In genomic region chr3:16302082-16302631, GRCh38 we compare ENCODE assay signal across 17 cellular contexts. TPM values are rescaled to one million over a fixed set of nuclear protein-coding genes. Genes with fewer than 3 reads are reported as not detected.
DNase-seq lines count a peak whose midpoint lies in the region; ATAC-seq and TF ChIP-seq lines count a peak whose summit lies in the region.
"Had no signal": no experiment of that assay in that cellular context is flagged by ENCODE, and none has a peak within 500 bp of the region (broad histone marks: within the 10 kb centered on the region; RNA-seq: fewer than 3 reads in every experiment).

No MANE protein-coding gene starts in this region.

- H3K36me3 ChIP-seq in CD4-positive, CD25-positive, alpha-beta regulatory T cell (ENCODE audit: control insufficient read depth, insufficient read depth, low read length), result peaks cover 29% of the 10 kb centered on the region
- peaks cover 43% of the 10 kb centered on the region for H3K36me3 ChIP-seq in HUES6 (ENCODE audit: control insufficient read depth, insufficient read depth, low read length)
- H3K36me3 ChIP-seq: right atrium auricular region had no signal

- TF ChIP-seq CTCF in glutamatergic neuron (IDR thresholded peaks at IDR 0.05; ENCODE audit: partially characterized antibody, unreplicated experiment) (no peak), mesothelial cell of epicardium (IDR thresholded peaks at IDR 0.05; ENCODE audit: unreplicated experiment) (no peak)

- H3K4me1 Mint-ChIP-seq in CD4-positive, CD25-positive, alpha-beta regulatory T cell, result peaks cover 54 to 95% (median 83%) of the 10 kb centered on the region in 4 donors
- H3K4me1 Mint-ChIP-seq in activated naive CD8-positive, alpha-beta T cell treated with anti-CD3 and anti-CD28 coated beads, Interleukin-2, amount 10 ng/mL, durations not matched to agents 7 days and 5 days, result peaks cover 83% of the 10 kb centered on the region
- H3K4me1 Mint-ChIP-seq in glutamatergic neuron (ENCODE audit: low read depth, unreplicated experiment) (peaks cover 17% of the 10 kb centered on the region), mesothelial cell of epicardium (peaks cover 3% of the 10 kb centered on the region)

- no peaks in the 10 kb centered on the region for H3K27me3 Mint-ChIP-seq in CD4-positive, CD25-positive, alpha-beta regulatory T cell
- no peaks in the 10 kb centered on the region for H3K27me3 Mint-ChIP-seq in activated naive CD8-positive, alpha-beta T cell treated with anti-CD3 and anti-CD28 coated beads, Interleukin-2, amount 10 ng/mL, durations not matched to agents 7 days and 5 days
- H3K27me3 Mint-ChIP-seq in glutamatergic neuron (ENCODE audit: unreplicated experiment) (no peaks in the 10 kb centered on the region), mesothelial cell of epicardium (ENCODE audit: low read depth) (no peaks in the 10 kb centered on the region)

- peak overlapping the region; percentile 91 to 96 (median 94) for H3K4me3 Mint-ChIP-seq in CD4-positive, CD25-positive, alpha-beta regulatory T cell
- H3K4me3 Mint-ChIP-seq in activated naive CD8-positive, alpha-beta T cell treated with anti-CD3 and anti-CD28 coated beads, Interleukin-2, amount 10 ng/mL, durations not matched to agents 7 days and 5 days, result peak overlapping the region; percentile 92
- no peak overlapping the region for H3K4me3 Mint-ChIP-seq in glutamatergic neuron (ENCODE audit: unreplicated experiment)
- no peak overlapping the region for H3K4me3 Mint-ChIP-seq in mesothelial cell of epicardium

- no peak for DNase-seq in CD4-positive, CD25-positive, alpha-beta regulatory T cell
- DNase-seq in activated naive CD8-positive, alpha-beta T cell treated with anti-CD3 and anti-CD28 coated beads, Interleukin-2, amount 10 ng/mL, durations not matched to agents 7 days and 5 days, result no peak
- DNase-seq in glutamatergic neuron (no peak), Right ventricle myocardium inferior (ENCODE audit: missing footprints) (no peak), mesothelial cell of epicardium (ENCODE audit: low spot score in 2 of 2, unreplicated experiment in 2 of 2) (no peak)
- DNase-seq in stimulated activated CD4-positive, alpha-beta T cell treated with anti-CD3 and anti-CD28 coated beads, Interleukin-12 subunit alpha, Interleukin-12 subunit beta, amount 100 ng/mL, for 4 hours, result no peak
- DNase-seq: activated CD8-positive, alpha-beta memory T cell treated with anti-CD3 and anti-CD28 coated beads for 24 hours; dorsolateral prefrontal cortex; foreskin melanocyte; kidney; NCI-H2227 treated with DMSO at 0.1 percent for 48 hours; stimulated activated naive CD4-positive, alpha-beta T cell treated with Interleukin-2 at 50 U/mL for 16 hours had no signal

- H3K4me1 ChIP-seq in CD4-positive, CD25-positive, alpha-beta regulatory T cell (ENCODE audit: control insufficient read depth, insufficient read depth, low read length, poor library complexity, severe bottlenecking), result peaks cover 98% of the 10 kb centered on the region
- H3K4me1 ChIP-seq in HUES6 (ENCODE audit: control insufficient read depth, insufficient read depth, low read length), result peaks cover 37% of the 10 kb centered on the region
- H3K4me1 ChIP-seq in mononuclear cell (ENCODE audit: insufficient read depth, low read length), result peaks cover 56% of the 10 kb centered on the region

- POLR2A ChIA-PET in activated naive CD8-positive, alpha-beta T cell treated with anti-CD3 and anti-CD28 coated beads, Interleukin-2, amount 10 ng/mL, durations not matched to agents 7 days and 5 days (lab: Charles Lee), result interaction anchor here (0.8 to 6.4 kb wide), 7 partner anchors 9 to 210 kb away, joined by 3 to 71 read pairs (median 24); no protein-coding TSS in a partner anchor

- H3K27ac Mint-ChIP-seq in CD4-positive, CD25-positive, alpha-beta regulatory T cell, result peak overlapping the region; percentile 96 to 99 (median 96)
- H3K27ac Mint-ChIP-seq in activated naive CD8-positive, alpha-beta T cell treated with anti-CD3 and anti-CD28 coated beads, Interleukin-2, amount 10 ng/mL, durations not matched to agents 7 days and 5 days, result peak overlapping the region; percentile 92
- H3K27ac Mint-ChIP-seq in glutamatergic neuron (ENCODE audit: unreplicated experiment), result no peak overlapping the region
- no peak overlapping the region for H3K27ac Mint-ChIP-seq in mesothelial cell of epicardium

- peak overlapping the region; percentile 81 for H3K27ac ChIP-seq in CD4-positive, CD25-positive, alpha-beta regulatory T cell (ENCODE audit: insufficient read depth, low read length, poor library complexity, severe bottlenecking)
- peak overlapping the region; percentile 44; the same call in 1 of the 2 replicates for H3K27ac ChIP-seq in HUES6 (ENCODE audit: low read depth, low read length)
- H3K27ac ChIP-seq: C4-2B, right atrium auricular region had no signal

- peak overlapping the region; percentile 92 for H3K4me3 ChIP-seq in CD4-positive, CD25-positive, alpha-beta regulatory T cell (ENCODE audit: low read depth, low read length)
- H3K4me3 ChIP-seq in HUES6 (ENCODE audit: low read depth, low read length) (no peak overlapping the region; the same call in 1 of the 2 replicates), mononuclear cell (ENCODE audit: low read length) (peak overlapping the region; percentile 4)
- H3K4me3 ChIP-seq: dorsolateral prefrontal cortex, right atrium auricular region had no signal

- H3K36me3 Mint-ChIP-seq in CD4-positive, CD25-positive, alpha-beta regulatory T cell, result peaks cover 70% of the 10 kb centered on the region
- H3K36me3 Mint-ChIP-seq in activated naive CD8-positive, alpha-beta T cell treated with anti-CD3 and anti-CD28 coated beads, Interleukin-2, amount 10 ng/mL, durations not matched to agents 7 days and 5 days, result peaks cover 68% of the 10 kb centered on the region
- H3K36me3 Mint-ChIP-seq in glutamatergic neuron (ENCODE audit: unreplicated experiment) (peaks cover 13% of the 10 kb centered on the region), mesothelial cell of epicardium (peaks cover 45% of the 10 kb centered on the region)

- no peaks in the 10 kb centered on the region for H3K9me3 ChIP-seq in CD4-positive, CD25-positive, alpha-beta regulatory T cell (ENCODE audit: control insufficient read depth in 2 of 2, low read length in 2 of 2)
- H3K9me3 ChIP-seq in HUES6 (ENCODE audit: control insufficient read depth, insufficient read depth, low read depth, low read length) (no peaks in the 10 kb centered on the region), mononuclear cell (ENCODE audit: low read depth, low read length) (no peaks in the 10 kb centered on the region)
- H3K9me3 ChIP-seq: right atrium auricular region had no signal

- no peaks in the 10 kb centered on the region for H3K9me3 Mint-ChIP-seq in CD4-positive, CD25-positive, alpha-beta regulatory T cell
- H3K9me3 Mint-ChIP-seq in activated naive CD8-positive, alpha-beta T cell treated with anti-CD3 and anti-CD28 coated beads, Interleukin-2, amount 10 ng/mL, durations not matched to agents 7 days and 5 days, result no peaks in the 10 kb centered on the region
- no peaks in the 10 kb centered on the region for H3K9me3 Mint-ChIP-seq in glutamatergic neuron (ENCODE audit: unreplicated experiment)
- H3K9me3 Mint-ChIP-seq in mesothelial cell of epicardium, result peaks cover under 1% of the 10 kb centered on the region

- intact Hi-C loops in Right ventricle myocardium inferior (cut with DNase I), result no loop called here

- no peak overlapping the region for H3K9ac ChIP-seq in HUES6 (ENCODE audit: low read length)

- H3K27me3 ChIP-seq in CD4-positive, CD25-positive, alpha-beta regulatory T cell (ENCODE audit: control insufficient read depth, insufficient read depth, low read length), result no peaks in the 10 kb centered on the region
- no peaks in the 10 kb centered on the region for H3K27me3 ChIP-seq in HUES6 (ENCODE audit: control insufficient read depth, insufficient read depth, low read length)
- no peaks in the 10 kb centered on the region for H3K27me3 ChIP-seq in mononuclear cell (ENCODE audit: insufficient read depth, low read length)
- H3K27me3 ChIP-seq: dorsolateral prefrontal cortex, right atrium auricular region had no signal

- no peak for ATAC-seq in CD4-positive, CD25-positive, alpha-beta regulatory T cell (ENCODE audit: low read depth in 2 of 2)
- no peak for ATAC-seq in activated naive CD8-positive, alpha-beta T cell treated with anti-CD3 and anti-CD28 coated beads, Interleukin-2, amount 10 ng/mL, durations not matched to agents 7 days and 5 days (ENCODE audit: low read depth)
- ATAC-seq in Right ventricle myocardium inferior, result no peak
- ATAC-seq: Panc1 had no signal

RNA-seq across cellular contexts. Expression of gene OXNAD1, which starts 37.1 kb away (rescaled TPM):
- 109 TPM for total RNA-seq in CD4-positive, CD25-positive, alpha-beta regulatory T cell
- polyA plus RNA-seq in CD4-positive, CD25-positive, alpha-beta regulatory T cell, result 10 to 100 TPM; 31.1 to 67.1 (median 50.4) TPM
- 10 to 100 TPM; 76.8 to 77.1 TPM for total RNA-seq in activated naive CD8-positive, alpha-beta T cell treated with anti-CD3 and anti-CD28 coated beads, Interleukin-2, amount 10 ng/mL, durations not matched to agents 7 days and 5 days
- total RNA-seq in mononuclear cell (139 TPM), glutamatergic neuron (ENCODE audit: unreplicated experiment) (14.6 TPM), Right ventricle myocardium inferior (17.2 TPM), mesothelial cell of epicardium (10.6 to 13.2 TPM (median 12.3 TPM) in 3 replicates)

RNA-seq across cellular contexts. Expression of gene DPH3, which starts 37.4 kb away (rescaled TPM):
- 20.0 TPM for total RNA-seq in CD4-positive, CD25-positive, alpha-beta regulatory T cell
- 10 to 100 TPM; 19.6 to 30.0 (median 22.5) TPM for polyA plus RNA-seq in CD4-positive, CD25-positive, alpha-beta regulatory T cell
- total RNA-seq in activated naive CD8-positive, alpha-beta T cell treated with anti-CD3 and anti-CD28 coated beads, Interleukin-2, amount 10 ng/mL, durations not matched to agents 7 days and 5 days, result 10 to 100 TPM; 12.1 to 14.9 TPM
- total RNA-seq in mononuclear cell, result 7.9 TPM
- 30.5 TPM for total RNA-seq in glutamatergic neuron (ENCODE audit: unreplicated experiment)
- total RNA-seq in Right ventricle myocardium inferior, result 20.5 TPM
- total RNA-seq in mesothelial cell of epicardium, result 15.4 to 19.3 TPM (median 17.2 TPM) in 3 replicates

Comparison
In these comparisons a context has a peak if more than half of its experiments do, and no peak if none do; other contexts are left out.
1. H3K27ac Mint-ChIP-seq: peak in CD4-positive, CD25-positive, alpha-beta regulatory T cell (3 of 3) and activated naive CD8-positive, alpha-beta T cell treated with anti-CD3 and anti-CD28 coated beads, Interleukin-2, amount 10 ng/mL, durations not matched to agents 7 days and 5 days (single experiment); none in glutamatergic neuron (single experiment) and mesothelial cell of epicardium (single experiment).
2. H3K4me3 Mint-ChIP-seq: peak in CD4-positive, CD25-positive, alpha-beta regulatory T cell (4 of 4) and activated naive CD8-positive, alpha-beta T cell treated with anti-CD3 and anti-CD28 coated beads, Interleukin-2, amount 10 ng/mL, durations not matched to agents 7 days and 5 days (single experiment); none in glutamatergic neuron (single experiment) and mesothelial cell of epicardium (single experiment).